ENCODE assay signal across 8 cellular contexts in genomic region chr12:108950991-108951739, GRCh38.
A peak's percentile ranks its signal among the peaks of the same experiment; 100 is the strongest.
DNase-seq lines count a peak whose midpoint lies in the region; ATAC-seq and TF ChIP-seq lines count a peak whose summit lies in the region.

No MANE protein-coding gene starts in this region.

- ATAC-seq in naive B cell (ENCODE audit: low read depth in 2 of 2) (peak; percentile 90 to 94), GM18867 (IDR thresholded peaks at IDR 0.05; ENCODE audit: unreplicated experiment) (no peak)

- no peak overlapping the region for H3K4me3 Mint-ChIP-seq in naive B cell

- no peak for TF ChIP-seq POLR2A in erythroblast (IDR thresholded peaks at IDR 0.05; ENCODE audit: low read length)

- H3K36me3 Mint-ChIP-seq in naive B cell = peaks cover 0 to 9% of the 10 kb centered on the region in 2 donors

- peak overlapping the region in 1 of 6 donors; percentile 42 for H3K27ac Mint-ChIP-seq in naive B cell

- H3K9me3 Mint-ChIP-seq in naive B cell = peaks cover 0 to 8% (median 4%) of the 10 kb centered on the region in 7 donors

- peaks cover 4 to 15% (median 4%) of the 10 kb centered on the region in 3 donors for H3K4me1 Mint-ChIP-seq in naive B cell

- DNase-seq in Caki2 (ENCODE audit: low read depth) (peak; percentile 58), HT-29 (ENCODE audit: low spot score) (peak; percentile 85), NOMO-1 (lab: John Stamatoyannopoulos, UW; ENCODE audit: unreplicated experiment in 2 of 2) (peak; percentile 15 to 53), erythroblast (lab: John Stamatoyannopoulos, UW) (peak; percentile 68 to 84), naive B cell (peak; percentile 56)
- DNase-seq in activated CD8-positive, alpha-beta memory T cell treated with anti-CD3 and anti-CD28 coated beads, Interleukin-2, amount 50 U/mL, for 24 hours (ENCODE audit: extremely low read depth) = peak; percentile 30
- peak; percentile 22 to 46 for DNase-seq in stimulated activated CD8-positive, alpha-beta memory T cell treated with anti-CD3 and anti-CD28 coated beads, Interleukin-7, amount 100 ng/mL, for 1 hour (ENCODE audit: low read depth in 2 of 2)

- in situ Hi-C loops in Caki2 (cut with HindIII; ENCODE audit: low pct_unique_long_range_greater_than_20kb, low sequenced_read_pairs) = no loop called here

- H3K27me3 Mint-ChIP-seq in naive B cell = peaks cover 8 to 12% (median 12%) of the 10 kb centered on the region in 3 donors

Comparison
In these comparisons a context has a peak if more than half of its experiments do, and no peak if none do; other contexts are left out.
1. DNase-seq: peak in every context shown above with its lines; median percentile 85 in HT-29; 76 in erythroblast; 58 in Caki2; 56 in naive B cell; 34 in NOMO-1; 34 in stimulated activated CD8-positive, alpha-beta memory T cell treated with anti-CD3 and anti-CD28 coated beads, Interleukin-7, amount 100 ng/mL, for 1 hour; 30 in activated CD8-positive, alpha-beta memory T cell treated with anti-CD3 and anti-CD28 coated beads, Interleukin-2, amount 50 U/mL, for 24 hours.